In genomic region chr2:144890828-144891227, GRCh38 we compare ENCODE assay signal across 8 cellular contexts.
DNase-seq lines count a peak whose midpoint lies in the region; ATAC-seq, FAIRE-seq and TF ChIP-seq lines count a peak whose summit lies in the region.

No MANE protein-coding gene starts in this region.

- CTCF ChIA-PET in A549 (lab: Yijun Ruan, JAX), result no interaction called here

- intact Hi-C loops in sciatic nerve (cut with DNase I), result no loop called here

- peak in 1 of 2 experiments; percentile 18; a peak in 2 of 5 replicates for TF ChIP-seq RAD21 in A549 (conservative IDR thresholded peaks at IDR 0.05 in 1 of 2, IDR thresholded peaks at IDR 0.05 in 1 of 2)

- DNase-seq in A549 (ENCODE audit: low read depth in 1 of 2, low spot score in 1 of 2) (peak; percentile 2 to 69), NCI-H524 treated with DMSO at 0.1 percent for 48 hours (lab: John Stamatoyannopoulos, UW) (peak; percentile 32), fibroblast of gingiva (ENCODE audit: low read depth) (peak; percentile 13), sciatic nerve (ENCODE audit: low spot score) (no peak), NCI-H526 treated with DMSO at 0.1 percent for 48 hours (lab: John Stamatoyannopoulos, UW) (no peak), HAP-1 (ENCODE audit: low spot score in 2 of 2) (no peak)

- H3K4me1 ChIP-seq in A549, result no peaks in the 10 kb centered on the region
- H3K4me1 ChIP-seq in HAP-1, result no peaks in the 10 kb centered on the region

- no peak for TF ChIP-seq POLR2A in A549 (IDR thresholded peaks at IDR 0.05; ENCODE audit: low read length)

- H3K27ac ChIP-seq in A549, result no peak overlapping the region

- ATAC-seq in A549 (peak; percentile 64 to 79; a peak in 4 of 6 replicates), GM18498 (IDR thresholded peaks at IDR 0.05; ENCODE audit: unreplicated experiment) (peak; percentile 48), sciatic nerve (no peak), HG03571 (IDR thresholded peaks at IDR 0.05; ENCODE audit: unreplicated experiment) (no peak)

- in situ Hi-C loops in HAP-1 (cut with MboI; ENCODE audit: low sequenced_read_pairs), result no loop called here

- no peak for TF ChIP-seq CTCF in A549 (IDR thresholded peaks at IDR 0.05)

- H3K4me2 ChIP-seq in A549, result no peak overlapping the region

- no peaks in the 10 kb centered on the region for H3K36me3 ChIP-seq in HAP-1 (replicated peaks)

- H3K9me3 ChIP-seq in A549, result no peaks in the 10 kb centered on the region
- H3K9me3 ChIP-seq in HAP-1, result no peaks in the 10 kb centered on the region

- H3K4me3 ChIP-seq in A549, result no peak overlapping the region
- H3K4me3 ChIP-seq in HAP-1, result no peak overlapping the region

- no peaks in the 10 kb centered on the region for H3K27me3 ChIP-seq in HAP-1 (ENCODE audit: low read depth)

- FAIRE-seq in A549 (lab: Jason Lieb, UNC), result no peak

- POLR2A ChIA-PET in A549 (lab: Yijun Ruan, JAX), result no interaction called here

- no peak for TF ChIP-seq EP300 in A549 (IDR thresholded peaks at IDR 0.05)

- 65% methylated on average over 1 of the region's 1 CpG for WGBS in A549 (ENCODE audit: missing lambda C conversion rate)

TF ChIP-seq in A549, 52 proteins besides CTCF, POLR2A, EP300 and RAD21:
- TF ChIP-seq BHLHE40 (IDR thresholded peaks at IDR 0.05; ENCODE audit: low read depth, low read length), result no peak
- TF ChIP-seq CBX2 (IDR thresholded peaks at IDR 0.05; ENCODE audit: borderline replicate concordance, low read depth), result no peak
- TF ChIP-seq, protein P1, sequence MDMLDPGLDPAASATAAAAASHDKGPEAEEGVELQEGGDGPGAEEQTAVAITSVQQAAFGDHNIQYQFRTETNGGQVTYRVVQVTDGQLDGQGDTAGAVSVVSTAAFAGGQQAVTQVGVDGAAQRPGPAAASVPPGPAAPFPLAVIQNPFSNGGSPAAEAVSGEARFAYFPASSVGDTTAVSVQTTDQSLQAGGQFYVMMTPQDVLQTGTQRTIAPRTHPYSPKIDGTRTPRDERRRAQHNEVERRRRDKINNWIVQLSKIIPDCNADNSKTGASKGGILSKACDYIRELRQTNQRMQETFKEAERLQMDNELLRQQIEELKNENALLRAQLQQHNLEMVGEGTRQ (IDR thresholded peaks at IDR 0.05), result peak; percentile 33; the same call in 1 of the 2 replicates
- 0 out of 3 replicates have a peak, but pooled peaks have one; percentile 14 for TF ChIP-seq SMC3 (IDR thresholded peaks at IDR 0.05)
- TF ChIP-seq E2F6 (IDR thresholded peaks at IDR 0.05; ENCODE audit: borderline replicate concordance, low read depth), result no peak
- peak; percentile 58 for TF ChIP-seq MAFK (IDR thresholded peaks at IDR 0.05; ENCODE audit: partially characterized antibody)

Comparison
In these comparisons a context has a peak if more than half of its experiments do, and no peak if none do; other contexts are left out.
1. ATAC-seq: peak in A549 (2 of 2) and GM18498 (single experiment); none in sciatic nerve (single experiment) and HG03571 (single experiment).
2. DNase-seq: peak in A549 (2 of 2), NCI-H524 treated with DMSO at 0.1 percent for 48 hours (single experiment) and fibroblast of gingiva (single experiment); none in sciatic nerve (single experiment), NCI-H526 treated with DMSO at 0.1 percent for 48 hours (single experiment) and HAP-1 (0 of 2).